ENCODE assay signal across 18 cellular contexts in genomic region chr6:127532991-127533390, GRCh38. TPM values are rescaled to one million over a fixed set of nuclear protein-coding genes. Genes with fewer than 3 reads are reported as not detected.
"Had no signal": no experiment of that assay in that cellular context is flagged by ENCODE, and none has a peak within 500 bp of the region (broad histone marks: within the 10 kb centered on the region; RNA-seq: fewer than 3 reads in every experiment).

No MANE protein-coding gene starts in this region.

- H3K4me3 ChIP-seq: esophagus muscularis mucosa, left lung, tibial artery had no signal

- H3K36me3 ChIP-seq: brain microvascular endothelial cell, esophagus muscularis mucosa, left lung, tibial artery had no signal

- ATAC-seq: activated CD8-positive, alpha-beta T cell treated with anti-CD3 and anti-CD28 coated beads for 36 hours; left lung; stimulated activated naive B cell treated with anti-CD40 and anti-IgM and Interleukin-4, amounts not matched to agents 10 μg/mL and 1 μg/mL and 100 μg/mL, for 72 hours had no signal

- H3K4me1 ChIP-seq: esophagus muscularis mucosa, tibial artery had no signal

- DNase-seq: activated CD4-positive, alpha-beta T cell treated with anti-CD3 and anti-CD28 coated beads, Interleukin-2, amount 10 ng/mL, durations not matched to agents 24 days and 14 days; activated CD8-positive, alpha-beta T cell treated with anti-CD3 and anti-CD28 coated beads for 36 hours; activated naive CD4-positive, alpha-beta T cell treated with Interleukin-2 at 50 U/mL for 16 hours; activated T-cell treated with anti-CD3 and anti-CD28 coated beads, Interleukin-2, amount 50 U/mL, for 1 hour; aorta; brain microvascular endothelial cell; cortex of kidney; effector CD4-positive, alpha-beta T cell; left lung; nephron progenitor cell; occipital lobe; posterior cingulate gyrus; stimulated activated naive B cell treated with anti-CD40 and anti-IgM and Interleukin-4, amounts not matched to agents 10 μg/mL and 1 μg/mL and 100 μg/mL, for 72 hours; tibial artery had no signal

- H3K27me3 ChIP-seq: brain microvascular endothelial cell, tibial artery had no signal

- H3K9me3 ChIP-seq: esophagus muscularis mucosa, left lung, tibial artery had no signal

- H3K27ac ChIP-seq: brain microvascular endothelial cell, esophagus muscularis mucosa, left lung, tibial artery had no signal

RNA-seq across cellular contexts. Expression of gene C6orf58, which starts 44.0 kb away (rescaled TPM):
- total RNA-seq: activated CD4-positive, alpha-beta T cell treated with anti-CD3 and anti-CD28 coated beads, Interleukin-2, amount 10 ng/mL, durations not matched to agents 24 days and 14 days; activated CD8-positive, alpha-beta T cell treated with anti-CD3 and anti-CD28 coated beads for 36 hours; activated T-helper 2 cell treated with anti-CD3 and anti-CD28 coated beads, Interferon-gamma antibody, Interleukin-2, Interleukin-4, amounts not matched to agents 10 μg/mL and 5 μg/mL and 100 μg/mL, durations not matched to agents 14 hours and 24 hours and 36 hours; aorta; esophagus muscularis mucosa; kidney epithelial cell; left lung; urinary bladder had no signal
- polyA plus RNA-seq: aorta, urinary bladder had no signal
